ENCODE assay signal across 1 cellular context in genomic region chr3:132643366-132643765, GRCh38.
TF ChIP-seq lines count a peak whose summit lies in the region.

No MANE protein-coding gene starts in this region.

TF ChIP-seq in WTC11, 78 proteins besides CTCF, POLR2A, EP300 and RAD21 (continued from another document):
- TF ChIP-seq PRDM15 (CRISPR knock-in tag; IDR thresholded peaks at IDR 0.05) (no peak), ZNF232 (CRISPR knock-in tag; IDR thresholded peaks at IDR 0.05) (no peak), FOXP4 (CRISPR knock-in tag; IDR thresholded peaks at IDR 0.05) (no peak), ZBTB43 (CRISPR knock-in tag; IDR thresholded peaks at IDR 0.05) (no peak), NFE2L1 (CRISPR knock-in tag; IDR thresholded peaks at IDR 0.05) (no peak), MXD4 (CRISPR knock-in tag; IDR thresholded peaks at IDR 0.05; ENCODE audit: borderline replicate concordance) (no peak), ZNF396 (CRISPR knock-in tag; IDR thresholded peaks at IDR 0.05; ENCODE audit: borderline replicate concordance) (no peak), ZBTB21 (CRISPR knock-in tag; IDR thresholded peaks at IDR 0.05; ENCODE audit: borderline replicate concordance) (no peak)
